ENCODE assay signal across 15 cellular contexts in genomic region chr19:19417618-19418270, GRCh38. TPM values are rescaled to one million over a fixed set of nuclear protein-coding genes. Genes with fewer than 3 reads are reported as not detected.
DNase-seq lines count a peak whose midpoint lies in the region; ATAC-seq, FAIRE-seq and TF ChIP-seq lines count a peak whose summit lies in the region.
"Had no signal": no experiment of that assay in that cellular context is flagged by ENCODE, and none has a peak within 500 bp of the region (broad histone marks: within the 10 kb centered on the region; RNA-seq: fewer than 3 reads in every experiment).

No MANE protein-coding gene starts in this region.

- no peak for ATAC-seq in stimulated activated naive CD8-positive, alpha-beta T cell treated with anti-CD3 and anti-CD28 coated beads, Interleukin-15, Interleukin-2, amounts not matched to agents 100 U/mL and 50 U/mL, for 24 hours
- ATAC-seq in T-helper 17 cell (no peak), aorta (ENCODE audit: low FRiP score) (peak; percentile 28), HG02588 (IDR thresholded peaks at IDR 0.05; ENCODE audit: unreplicated experiment) (no peak), GM19328 (IDR thresholded peaks at IDR 0.05; ENCODE audit: unreplicated experiment) (no peak)

- H3K79me2 ChIP-seq in hepatocyte, result peaks cover 98% of the 10 kb centered on the region

- H3K36me3 Mint-ChIP-seq in stimulated activated naive CD8-positive, alpha-beta T cell treated with anti-CD3 and anti-CD28 coated beads, Interleukin-15, Interleukin-2, amounts not matched to agents 100 ng/mL and 50 ng/mL, for 24 hours (ENCODE audit: low read depth), result peaks cover 30% of the 10 kb centered on the region
- H3K36me3 Mint-ChIP-seq in T-helper 17 cell (ENCODE audit: low read depth), result no peaks in the 10 kb centered on the region

- H4K20me1 ChIP-seq in hepatocyte (ENCODE audit: insufficient read depth, poor library complexity, severe bottlenecking), result peaks cover 82% of the 10 kb centered on the region

- no peaks in the 10 kb centered on the region for H3K36me3 ChIP-seq in kidney (ENCODE audit: control insufficient read depth in 1 of 2, insufficient read depth in 2 of 2, low read length in 2 of 2)
- H3K36me3 ChIP-seq in aorta (ENCODE audit: control insufficient read depth in 1 of 2, insufficient read depth in 2 of 2, low read length in 1 of 2), result no peaks in the 10 kb centered on the region
- H3K36me3 ChIP-seq in hepatocyte (replicated peaks; ENCODE audit: insufficient read depth, low read depth), result no peaks in the 10 kb centered on the region
- H3K36me3 ChIP-seq: stomach had no signal

- no peak overlapping the region for H3K4me2 ChIP-seq in hepatocyte

- peak overlapping the region; percentile 81 for H3K27ac Mint-ChIP-seq in stimulated activated naive CD8-positive, alpha-beta T cell treated with anti-CD3 and anti-CD28 coated beads, Interleukin-15, Interleukin-2, amounts not matched to agents 100 ng/mL and 50 ng/mL, for 24 hours
- peak overlapping the region; percentile 88 for H3K27ac Mint-ChIP-seq in T-helper 17 cell

- FAIRE-seq in kidney (lab: Jason Lieb, UNC), result no peak

- WGBS in aorta, 2 donors, result 72 to 78% methylated on average over 10 of the region's 10 CpGs
- WGBS in hepatocyte (ENCODE audit: low lambda C conversion rate, missing lambda C conversion rate), result 83% methylated on average over 10 of the region's 10 CpGs

- H3K27me3 ChIP-seq in aorta (ENCODE audit: control insufficient read depth in 1 of 2, insufficient read depth in 2 of 2, low read length in 1 of 2) (no peaks in the 10 kb centered on the region), hepatocyte (no peaks in the 10 kb centered on the region)
- H3K27me3 ChIP-seq: dorsolateral prefrontal cortex, stomach had no signal

- no peaks in the 10 kb centered on the region for H3K9me3 ChIP-seq in T-helper 17 cell (ENCODE audit: control insufficient read depth, low read length, poor library complexity, severe bottlenecking)
- no peaks in the 10 kb centered on the region for H3K9me3 ChIP-seq in kidney (ENCODE audit: control insufficient read depth in 1 of 2, low read length in 2 of 2)
- no peaks in the 10 kb centered on the region for H3K9me3 ChIP-seq in aorta (ENCODE audit: control insufficient read depth, low read length)
- no peaks in the 10 kb centered on the region for H3K9me3 ChIP-seq in hepatocyte (ENCODE audit: low read depth)
- H3K9me3 ChIP-seq: stomach had no signal

- no peak overlapping the region for H3K4me3 Mint-ChIP-seq in stimulated activated naive CD8-positive, alpha-beta T cell treated with anti-CD3 and anti-CD28 coated beads, Interleukin-15, Interleukin-2, amounts not matched to agents 100 ng/mL and 50 ng/mL, for 24 hours
- peak overlapping the region; percentile 67 for H3K4me3 Mint-ChIP-seq in T-helper 17 cell

- peaks cover 87% of the 10 kb centered on the region for H3K4me1 Mint-ChIP-seq in stimulated activated naive CD8-positive, alpha-beta T cell treated with anti-CD3 and anti-CD28 coated beads, Interleukin-15, Interleukin-2, amounts not matched to agents 100 ng/mL and 50 ng/mL, for 24 hours (ENCODE audit: low read depth)
- peaks cover 58% of the 10 kb centered on the region for H3K4me1 Mint-ChIP-seq in T-helper 17 cell

- intact Hi-C loops in kidney (cut with DNase I), result no loop called here
- intact Hi-C loops in aorta (cut with DNase I), result no loop called here

- no peak overlapping the region for H2AFZ ChIP-seq in hepatocyte

- H3K9me3 Mint-ChIP-seq in stimulated activated naive CD8-positive, alpha-beta T cell treated with anti-CD3 and anti-CD28 coated beads, Interleukin-15, Interleukin-2, amounts not matched to agents 100 ng/mL and 50 ng/mL, for 24 hours, result no peaks in the 10 kb centered on the region

- no peak overlapping the region for H3K9ac ChIP-seq in kidney (ENCODE audit: low read length in 2 of 2)

- no peak for TF ChIP-seq CTCF in kidney (IDR thresholded peaks at IDR 0.05; ENCODE audit: borderline replicate concordance, extremely low read depth, insufficient read depth)
- TF ChIP-seq CTCF in hepatocyte (IDR thresholded peaks at IDR 0.05; ENCODE audit: poor library complexity), result no peak

- no peaks in the 10 kb centered on the region for H3K27me3 Mint-ChIP-seq in stimulated activated naive CD8-positive, alpha-beta T cell treated with anti-CD3 and anti-CD28 coated beads, Interleukin-15, Interleukin-2, amounts not matched to agents 100 ng/mL and 50 ng/mL, for 24 hours
- H3K27me3 Mint-ChIP-seq in T-helper 17 cell, result no peaks in the 10 kb centered on the region

- no peak overlapping the region for H3K4me3 ChIP-seq in kidney (ENCODE audit: low read length in 2 of 2)
- no peak overlapping the region for H3K4me3 ChIP-seq in aorta (ENCODE audit: low read length in 2 of 2)
- H3K4me3 ChIP-seq in hepatocyte, result no peak overlapping the region
- H3K4me3 ChIP-seq: dorsolateral prefrontal cortex, stomach had no signal

- peaks cover 4 to 24% of the 10 kb centered on the region in 2 donors for H3K4me1 ChIP-seq in kidney (ENCODE audit: control insufficient read depth in 1 of 2, insufficient read depth in 1 of 2, low read depth in 1 of 2, low read length in 2 of 2)
- H3K4me1 ChIP-seq in aorta (ENCODE audit: control insufficient read depth in 1 of 2, insufficient read depth in 2 of 2, low read length in 2 of 2), result peaks cover 0 to 2% of the 10 kb centered on the region in 2 donors
- no peaks in the 10 kb centered on the region for H3K4me1 ChIP-seq in hepatocyte (ENCODE audit: insufficient read depth)

- H3K9me2 ChIP-seq in hepatocyte (replicated peaks; ENCODE audit: insufficient read depth), result no peaks in the 10 kb centered on the region

- H3K27ac ChIP-seq in kidney (ENCODE audit: low read depth in 2 of 2, low read length in 2 of 2) (no peak overlapping the region), aorta (ENCODE audit: low read depth in 1 of 2, low read length in 2 of 2) (no peak overlapping the region), hepatocyte (no peak overlapping the region)
- H3K27ac ChIP-seq: dorsolateral prefrontal cortex, stomach had no signal

- DNase-seq in stimulated activated naive CD8-positive, alpha-beta T cell treated with anti-CD3 and anti-CD28 coated beads, Interleukin-15, Interleukin-2, amounts not matched to agents 100 U/mL and 50 U/mL, for 24 hours, result no peak
- DNase-seq in T-helper 17 cell (no peak), kidney (peak; percentile 58), aorta (no peak), hepatocyte (ENCODE audit: low spot score) (no peak)
- DNase-seq: anterior cingulate cortex; dorsolateral prefrontal cortex; mesendoderm; NCI-H446; stimulated activated CD4-positive, alpha-beta T cell treated with anti-CD3 and anti-CD28 coated beads, Interleukin-4, amount 100 ng/mL, for 24 hours; stomach; T-helper 9 cell had no signal

RNA-seq across cellular contexts. Expression of gene GATAD2A, which starts 12.3 kb away (rescaled TPM):
- total RNA-seq in T-helper 17 cell, result 100 to 1,000 TPM; 129 to 153 TPM
- 91.0 TPM for total RNA-seq in kidney
- 18.0 TPM for polyA plus RNA-seq in kidney (ENCODE audit: insufficient read depth, low read depth, low replicate concordance)
- total RNA-seq in aorta, result 10 to 100 TPM; 78.6 to 86.7 TPM
- polyA plus RNA-seq in aorta, result 10 to 100 TPM; 17.9 to 22.7 TPM
- 28.0 and 35.7 TPM in 2 replicates for total RNA-seq in hepatocyte
- polyA plus RNA-seq in hepatocyte, result 31.4 and 35.3 TPM in 2 replicates
